Comparison of ENCODE assay signal across 22 cellular contexts in genomic region chr5:178429156-178429468, GRCh38.
DNase-seq lines count a peak whose midpoint lies in the region; ATAC-seq and TF ChIP-seq lines count a peak whose summit lies in the region.
"Had no signal": no experiment of that assay in that cellular context is flagged by ENCODE, and none has a peak within 500 bp of the region (broad histone marks: within the 10 kb centered on the region; RNA-seq: fewer than 3 reads in every experiment).

No MANE protein-coding gene starts in this region.

- H3K4me2 ChIP-seq in BLaER1: no peak overlapping the region
- no peak overlapping the region for H3K4me2 ChIP-seq in neuronal stem cell (ENCODE audit: insufficient read depth, low read length, poor library complexity, severe bottlenecking)
- H3K4me2 ChIP-seq in PC-3 (ENCODE audit: low read length): no peak overlapping the region
- H3K4me2 ChIP-seq: hepatocyte had no signal

- in situ Hi-C loops in GM13977 (cut with MboI; ENCODE audit: low pct_unique_long_range_greater_than_20kb, low sequenced_read_pairs, unreplicated experiment): no loop called here

- H3K4me1 ChIP-seq in BLaER1 (peaks cover 32% of the 10 kb centered on the region), neuronal stem cell (ENCODE audit: control insufficient read depth in 2 of 2, insufficient read depth in 1 of 2, low read depth in 1 of 2, low read length in 2 of 2) (peaks cover 17 to 37% of the 10 kb centered on the region in 2 donors), PC-3 (ENCODE audit: insufficient read depth, low read length) (no peaks in the 10 kb centered on the region)
- H3K4me1 ChIP-seq: Caco-2 had no signal

- peak overlapping the region; percentile 69 for H2BK5ac ChIP-seq in neuronal stem cell (ENCODE audit: low read length)

- H3K27ac Mint-ChIP-seq in WTC11: peak overlapping the region; percentile 68; the same call in 1 of the 2 replicates
- H3K27ac Mint-ChIP-seq in activated T-helper 1 cell treated with anti-CD3 and anti-CD28 coated beads, Interleukin-12 subunit alpha, Interleukin-12 subunit beta, Interleukin-2, Interleukin-4 antibody, amounts not matched to agents 30 ng/mL and 10 ng/mL and 1 ng/mL, durations not matched to agents 14 hours and 24 hours and 36 hours: no peak overlapping the region
- H3K27ac Mint-ChIP-seq: stimulated activated naive CD8-positive, alpha-beta T cell treated with anti-CD3 and anti-CD28 coated beads, Interleukin-15, Interleukin-2, amounts not matched to agents 100 ng/mL and 50 ng/mL, for 24 hours; T-helper 2 cell treated with Interferon-gamma antibody and Interleukin-4, amounts not matched to agents 5 μg/mL and 100 μg/mL, for 36 hours had no signal

- no peak for ATAC-seq in WTC11
- ATAC-seq in left cardiac atrium: peak; percentile 22 to 69
- ATAC-seq in PC-3: no peak

- intact Hi-C loops in left cardiac atrium (cut with DNase I): loop anchor here in 1 of 2 donors (10.0 kb wide), 1 partner anchor 94 kb away; no protein-coding TSS in a partner anchor
- intact Hi-C loops in PC-3 (cut with micrococcal nuclease): no loop called here
- intact Hi-C loops in activated T-helper 1 cell treated with anti-CD3 and anti-CD28 coated beads, Interleukin-12 subunit alpha, Interleukin-12 subunit beta, Interleukin-2, Interleukin-4 antibody, amounts not matched to agents 30 ng/mL and 10 ng/mL and 1 ng/mL, durations not matched to agents 14 hours and 24 hours and 36 hours (cut with micrococcal nuclease): no loop called here

- POLR2A ChIA-PET in WTC11 (lab: Charles Lee): no interaction called here
- POLR2A ChIA-PET in PC-3 (lab: Charles Lee; ENCODE audit: unreplicated experiment): no interaction called here

- peaks cover 28% of the 10 kb centered on the region for H3K4me1 Mint-ChIP-seq in WTC11
- H3K4me1 Mint-ChIP-seq in activated T-helper 1 cell treated with anti-CD3 and anti-CD28 coated beads, Interleukin-12 subunit alpha, Interleukin-12 subunit beta, Interleukin-2, Interleukin-4 antibody, amounts not matched to agents 30 ng/mL and 10 ng/mL and 1 ng/mL, durations not matched to agents 14 hours and 24 hours and 36 hours (ENCODE audit: low read depth): no peaks in the 10 kb centered on the region

- no peak overlapping the region for H4K91ac ChIP-seq in neuronal stem cell (ENCODE audit: low read depth, low read length, poor library complexity)

- H3K9ac ChIP-seq in BLaER1 (no peak overlapping the region), neuronal stem cell (ENCODE audit: low read depth, low read length, poor library complexity) (peak overlapping the region; percentile 22), PC-3 (ENCODE audit: low read length) (no peak overlapping the region)

- peaks cover 11% of the 10 kb centered on the region for H3K36me3 Mint-ChIP-seq in WTC11
- H3K36me3 Mint-ChIP-seq in activated T-helper 1 cell treated with anti-CD3 and anti-CD28 coated beads, Interleukin-12 subunit alpha, Interleukin-12 subunit beta, Interleukin-2, Interleukin-4 antibody, amounts not matched to agents 30 ng/mL and 10 ng/mL and 1 ng/mL, durations not matched to agents 14 hours and 24 hours and 36 hours (ENCODE audit: low read depth): no peaks in the 10 kb centered on the region

- WGBS in neuronal stem cell (ENCODE audit: extremely low coverage in 2 of 2, insufficient read length in 2 of 2, insufficient replicate concordance in 1 of 2), 2 donors: no CpG with 5 or more reads among the region's 10 CpGs

- peak overlapping the region; percentile 54 for H4K8ac ChIP-seq in neuronal stem cell (ENCODE audit: low read depth, low read length)

- H3K4me3 Mint-ChIP-seq in WTC11: no peak overlapping the region
- H3K4me3 Mint-ChIP-seq in activated T-helper 1 cell treated with anti-CD3 and anti-CD28 coated beads, Interleukin-12 subunit alpha, Interleukin-12 subunit beta, Interleukin-2, Interleukin-4 antibody, amounts not matched to agents 30 ng/mL and 10 ng/mL and 1 ng/mL, durations not matched to agents 14 hours and 24 hours and 36 hours: no peak overlapping the region
- H3K4me3 Mint-ChIP-seq: stimulated activated naive CD8-positive, alpha-beta T cell treated with anti-CD3 and anti-CD28 coated beads, Interleukin-15, Interleukin-2, amounts not matched to agents 100 ng/mL and 50 ng/mL, for 24 hours; T-helper 2 cell treated with Interferon-gamma antibody and Interleukin-4, amounts not matched to agents 5 μg/mL and 100 μg/mL, for 36 hours had no signal

- no peaks in the 10 kb centered on the region for H3K79me1 ChIP-seq in neuronal stem cell (ENCODE audit: low read depth, low read length)

- peak overlapping the region; percentile 87 for H2BK12ac ChIP-seq in neuronal stem cell (ENCODE audit: low read length)

- peaks cover 7% of the 10 kb centered on the region; the same call in 1 of the 2 replicates for H3K9me3 ChIP-seq in BLaER1
- H3K9me3 ChIP-seq in neuronal stem cell (replicated peaks in 1 of 2; ENCODE audit: control insufficient read depth in 2 of 2, insufficient read depth in 1 of 2, low read depth in 1 of 2, low read length in 2 of 2): peaks cover 0 to 3% of the 10 kb centered on the region in 2 donors
- no peaks in the 10 kb centered on the region for H3K9me3 ChIP-seq in PC-3 (ENCODE audit: low read length)
- H3K9me3 ChIP-seq: Caco-2 had no signal

- TF ChIP-seq CTCF in WTC11 (IDR thresholded peaks at IDR 0.05) (no peak), PC-3 (conservative IDR thresholded peaks at IDR 0.05; ENCODE audit: low read depth, low read length) (no peak), GM13977 (IDR thresholded peaks at IDR 0.05; ENCODE audit: extremely low read depth, insufficient read depth, missing control alignments) (no peak)

- no peaks in the 10 kb centered on the region for H3K9me2 ChIP-seq in PC-3 (replicated peaks; ENCODE audit: low read length)

- no peaks in the 10 kb centered on the region for H3K79me2 ChIP-seq in PC-3 (ENCODE audit: low read length)
- H3K79me2 ChIP-seq: hepatocyte had no signal

- no peak overlapping the region for H2BK120ac ChIP-seq in neuronal stem cell (ENCODE audit: low read depth, low read length)

- H2AK5ac ChIP-seq in neuronal stem cell (ENCODE audit: low read depth, low read length): peak overlapping the region; percentile 83

- H3F3A ChIP-seq in PC-3 (ENCODE audit: low read length, unreplicated experiment): no peaks in the 10 kb centered on the region

- H3K27ac ChIP-seq in BLaER1 (peak overlapping the region; percentile 35; the same call in 1 of the 2 replicates), neuronal stem cell (replicated peaks; ENCODE audit: low read length) (no peak overlapping the region), PC-3 (ENCODE audit: low read length) (no peak overlapping the region)
- H3K27ac ChIP-seq: hepatocyte had no signal

- peak overlapping the region; percentile 84 for H2AFZ ChIP-seq in neuronal stem cell (ENCODE audit: low read length)
- H2AFZ ChIP-seq in PC-3 (ENCODE audit: low read length): no peak overlapping the region
- H2AFZ ChIP-seq: hepatocyte had no signal

- H3K4me3 ChIP-seq in BLaER1 (no peak overlapping the region), neuronal stem cell (ENCODE audit: low read length in 2 of 2) (no peak overlapping the region), PC-3 (ENCODE audit: low read length) (no peak overlapping the region)
- H3K4me3 ChIP-seq: hepatocyte had no signal

- peak overlapping the region; percentile 84 for H3K18ac ChIP-seq in neuronal stem cell (ENCODE audit: low read length)

- CTCF ChIA-PET in WTC11 (lab: Charles Lee): interaction anchor here (0.5 to 2.1 kb wide), 4 partner anchors 14 to 161 kb away, joined by 3 to 11 read pairs (median 4); partner anchors contain the start of gene COL23A1
- CTCF ChIA-PET in PC-3 (lab: Charles Lee): no interaction called here

- peak overlapping the region; percentile 49 for H3K23ac ChIP-seq in neuronal stem cell (ENCODE audit: low read depth, low read length, poor library complexity)

- no peaks in the 10 kb centered on the region for H3K27me3 Mint-ChIP-seq in WTC11 (ENCODE audit: low read depth)
- no peaks in the 10 kb centered on the region for H3K27me3 Mint-ChIP-seq in activated T-helper 1 cell treated with anti-CD3 and anti-CD28 coated beads, Interleukin-12 subunit alpha, Interleukin-12 subunit beta, Interleukin-2, Interleukin-4 antibody, amounts not matched to agents 30 ng/mL and 10 ng/mL and 1 ng/mL, durations not matched to agents 14 hours and 24 hours and 36 hours (ENCODE audit: insufficient read depth)
- H3K27me3 Mint-ChIP-seq: stimulated activated naive CD8-positive, alpha-beta T cell treated with anti-CD3 and anti-CD28 coated beads, Interleukin-15, Interleukin-2, amounts not matched to agents 100 ng/mL and 50 ng/mL, for 24 hours had no signal

- H3K27me3 ChIP-seq in BLaER1 (no peaks in the 10 kb centered on the region), neuronal stem cell (ENCODE audit: control insufficient read depth in 3 of 3, insufficient read depth in 3 of 3, low read depth in 1 of 3, low read length in 3 of 3) (no peaks in the 10 kb centered on the region), PC-3 (ENCODE audit: low read length) (peaks cover 29% of the 10 kb centered on the region)
- H3K27me3 ChIP-seq: hepatocyte had no signal

- H3K4ac ChIP-seq in neuronal stem cell (ENCODE audit: low read length): peak overlapping the region; percentile 43

- peak overlapping the region; percentile 77 for H2BK15ac ChIP-seq in neuronal stem cell (ENCODE audit: low read length)

- DNase-seq in WTC11 (ENCODE audit: low spot score): no peak
- DNase-seq in left cardiac atrium: no peak
- no peak for DNase-seq in neuronal stem cell (ENCODE audit: low spot score)
- DNase-seq in PC-3: no peak
- no peak for DNase-seq in NCI-H2227 treated with DMSO at 0.1 percent for 48 hours (lab: John Stamatoyannopoulos, UW)
- no peak for DNase-seq in GM13977 (ENCODE audit: low spot score)
- no peak for DNase-seq in activated T-helper 1 cell treated with anti-CD3 and anti-CD28 coated beads, Interleukin-12 subunit alpha, Interleukin-12 subunit beta, Interleukin-2, Interleukin-4 antibody, amounts not matched to agents 30 ng/mL and 10 ng/mL and 1 ng/mL, durations not matched to agents 14 hours and 24 hours and 36 hours (ENCODE audit: low spot score)
- DNase-seq: activated CD4-positive, alpha-beta T cell treated with anti-CD3 and anti-CD28 coated beads, Interleukin-2, amount 50 U/mL, for 4 hours; activated T-cell treated with anti-CD3 and anti-CD28 coated beads, Interleukin-2, amount 50 U/mL, for 1 hour; Caco-2; EL; GOT3; KBM-7; MM.1S; NCI-H1694 treated with DMSO at 0.1 percent for 48 hours; NCI-H69; stimulated activated CD4-positive, alpha-beta T cell treated with anti-CD3 and anti-CD28 coated beads, Interleukin-4, amount 100 ng/mL, for 24 hours; trophoblast cell had no signal

- H3K14ac ChIP-seq in neuronal stem cell (ENCODE audit: low read length): peak overlapping the region; percentile 91

- H4K20me1 ChIP-seq in BLaER1 (no peaks in the 10 kb centered on the region), PC-3 (ENCODE audit: low read length) (no peaks in the 10 kb centered on the region)

- no TSS peak for BruUV-seq in PC-3 (replicated peaks; lab: Mats Ljungman, UMichigan)

- peaks cover 7% of the 10 kb centered on the region for H3K9me3 Mint-ChIP-seq in WTC11
- H3K9me3 Mint-ChIP-seq in activated T-helper 1 cell treated with anti-CD3 and anti-CD28 coated beads, Interleukin-12 subunit alpha, Interleukin-12 subunit beta, Interleukin-2, Interleukin-4 antibody, amounts not matched to agents 30 ng/mL and 10 ng/mL and 1 ng/mL, durations not matched to agents 14 hours and 24 hours and 36 hours: no peaks in the 10 kb centered on the region
- H3K9me3 Mint-ChIP-seq: T-helper 2 cell treated with Interferon-gamma antibody and Interleukin-4, amounts not matched to agents 5 μg/mL and 100 μg/mL, for 36 hours had no signal

- no peaks in the 10 kb centered on the region for H3K36me3 ChIP-seq in BLaER1
- H3K36me3 ChIP-seq in neuronal stem cell (replicated peaks in 1 of 2; ENCODE audit: control insufficient read depth in 2 of 2, insufficient read depth in 2 of 2, low read length in 2 of 2): no peaks in the 10 kb centered on the region
- H3K36me3 ChIP-seq in PC-3 (ENCODE audit: low read depth, low read length): no peaks in the 10 kb centered on the region

Comparison
In these comparisons a context has a peak if more than half of its experiments do, and no peak if none do; other contexts are left out.
1. ATAC-seq: peak in left cardiac atrium (2 of 2); none in WTC11 (single experiment) and PC-3 (single experiment).